In genomic region chr4:159758061-159758460, GRCh38 we compare ENCODE assay signal across 1 cellular context.
TF ChIP-seq lines count a peak whose summit lies in the region.

No MANE protein-coding gene starts in this region.

TF ChIP-seq in HepG2, 621 proteins besides CTCF, POLR2A, EP300 and RAD21 (continued from another document):
- no peak for TF ChIP-seq AKNA (CRISPR knock-in tag; IDR thresholded peaks at IDR 0.05; ENCODE audit: borderline replicate concordance)
- TF ChIP-seq XRCC5 (optimal IDR thresholded peaks at IDR 0.05; ENCODE audit: low read length) = no peak
- no peak for TF ChIP-seq ZNF792 (CRISPR knock-in tag; IDR thresholded peaks at IDR 0.05)
- TF ChIP-seq RFXANK (CRISPR knock-in tag; IDR thresholded peaks at IDR 0.05) = no peak
- TF ChIP-seq CBX2 (IDR thresholded peaks at IDR 0.05; ENCODE audit: low read depth, low read length) = no peak
- no peak for TF ChIP-seq CBX2 (CRISPR knock-in tag; IDR thresholded peaks at IDR 0.05; ENCODE audit: low read depth)
- TF ChIP-seq, protein P1, sequence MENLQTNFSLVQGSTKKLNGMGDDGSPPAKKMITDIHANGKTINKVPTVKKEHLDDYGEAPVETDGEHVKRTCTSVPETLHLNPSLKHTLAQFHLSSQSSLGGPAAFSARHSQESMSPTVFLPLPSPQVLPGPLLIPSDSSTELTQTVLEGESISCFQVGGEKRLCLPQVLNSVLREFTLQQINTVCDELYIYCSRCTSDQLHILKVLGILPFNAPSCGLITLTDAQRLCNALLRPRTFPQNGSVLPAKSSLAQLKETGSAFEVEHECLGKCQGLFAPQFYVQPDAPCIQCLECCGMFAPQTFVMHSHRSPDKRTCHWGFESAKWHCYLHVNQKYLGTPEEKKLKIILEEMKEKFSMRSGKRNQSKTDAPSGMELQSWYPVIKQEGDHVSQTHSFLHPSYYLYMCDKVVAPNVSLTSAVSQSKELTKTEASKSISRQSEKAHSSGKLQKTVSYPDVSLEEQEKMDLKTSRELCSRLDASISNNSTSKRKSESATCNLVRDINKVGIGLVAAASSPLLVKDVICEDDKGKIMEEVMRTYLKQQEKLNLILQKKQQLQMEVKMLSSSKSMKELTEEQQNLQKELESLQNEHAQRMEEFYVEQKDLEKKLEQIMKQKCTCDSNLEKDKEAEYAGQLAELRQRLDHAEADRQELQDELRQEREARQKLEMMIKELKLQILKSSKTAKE (CRISPR knock-in tag; IDR thresholded peaks at IDR 0.05; ENCODE audit: borderline replicate concordance) = no peak
- TF ChIP-seq RNF2 (conservative IDR thresholded peaks at IDR 0.05; ENCODE audit: low read depth) = no peak
- no peak for TF ChIP-seq HNRNPUL1 (IDR thresholded peaks at IDR 0.05; ENCODE audit: low read depth, low read length)
